In the genomic region with DNA sequence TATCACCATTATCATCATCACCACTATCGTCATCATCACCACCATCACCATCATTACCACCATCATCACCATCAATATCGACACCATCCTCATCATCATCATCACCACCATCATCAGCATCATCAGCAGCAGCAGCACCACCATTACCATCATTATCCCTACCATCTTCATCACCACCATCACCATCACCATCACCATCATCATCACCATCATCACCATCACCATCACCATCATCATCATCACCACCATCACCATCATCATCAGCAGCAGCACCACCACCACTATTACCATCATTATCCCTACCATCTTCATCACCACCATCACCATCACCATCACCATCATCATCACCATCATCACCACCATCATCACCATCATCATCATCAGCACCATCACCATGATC, we compare ENCODE assay signal across 16 cellular contexts. TPM values are rescaled to one million over a fixed set of nuclear protein-coding genes. Genes with fewer than 3 reads are reported as not detected.
"Had no signal": no experiment of that assay in that cellular context is flagged by ENCODE, and none has a peak within 500 bp of the region (broad histone marks: within the 10 kb centered on the region; RNA-seq: fewer than 3 reads in every experiment).

No MANE protein-coding gene starts in this region.

RNA-seq across cellular contexts. Expression of a gene that starts 15.9 kb away (rescaled TPM):
- total RNA-seq: activated CD4-positive, alpha-beta memory T cell treated with anti-CD3 and anti-CD28 coated beads, Interleukin-2, amount 10 ng/mL, durations not matched to agents 7 days and 5 days; activated CD4-positive, alpha-beta T cell treated with anti-CD3 and anti-CD28 coated beads for 36 hours; activated CD4-positive, alpha-beta T cell treated with anti-CD3 and anti-CD28 coated beads, Interleukin-2, amount 10 ng/mL, durations not matched to agents 7 days and 5 days; activated CD8-positive, alpha-beta memory T cell treated with anti-CD3 and anti-CD28 coated beads, Interleukin-2, amount 10 ng/mL, durations not matched to agents 7 days and 5 days; activated CD8-positive, alpha-beta T cell treated with anti-CD3 and anti-CD28 coated beads, Interleukin-2, amount 10 ng/mL, durations not matched to agents 7 days and 5 days; activated naive CD8-positive, alpha-beta T cell treated with anti-CD3 and anti-CD28 coated beads, Interleukin-2, amount 10 ng/mL, durations not matched to agents 7 days and 5 days; activated T-helper 2 cell treated with anti-CD3 and anti-CD28 coated beads, Interferon-gamma antibody, Interleukin-2, Interleukin-4, amounts not matched to agents 10 μg/mL and 5 μg/mL and 100 μg/mL, durations not matched to agents 14 hours and 24 hours and 36 hours; T-helper 1 cell treated with Interleukin-12 subunit alpha and Interleukin-12 subunit beta and Interleukin-4 antibody, amounts not matched to agents 30 ng/mL and 1 ng/mL, for 36 hours; T-helper 17 cell; T-helper 2 cell treated with Interferon-gamma antibody and Interleukin-4, amounts not matched to agents 100 ng/mL and 5 ng/mL, for 36 hours had no signal

RNA-seq across cellular contexts. Expression of a gene that starts 54.0 kb away (rescaled TPM):
- total RNA-seq: activated CD4-positive, alpha-beta memory T cell treated with anti-CD3 and anti-CD28 coated beads, Interleukin-2, amount 10 ng/mL, durations not matched to agents 7 days and 5 days; activated CD8-positive, alpha-beta T cell treated with anti-CD3 and anti-CD28 coated beads, Interleukin-2, amount 10 ng/mL, durations not matched to agents 7 days and 5 days; activated T-helper 2 cell treated with anti-CD3 and anti-CD28 coated beads, Interferon-gamma antibody, Interleukin-2, Interleukin-4, amounts not matched to agents 10 μg/mL and 5 μg/mL and 100 μg/mL, durations not matched to agents 14 hours and 24 hours and 36 hours had no signal

RNA-seq across cellular contexts. Expression of a gene that starts 58.3 kb away (rescaled TPM):
- total RNA-seq: activated CD4-positive, alpha-beta memory T cell treated with anti-CD3 and anti-CD28 coated beads, Interleukin-2, amount 10 ng/mL, durations not matched to agents 7 days and 5 days; activated CD4-positive, alpha-beta T cell treated with anti-CD3 and anti-CD28 coated beads for 36 hours; activated CD4-positive, alpha-beta T cell treated with anti-CD3 and anti-CD28 coated beads, Interleukin-2, amount 10 ng/mL, durations not matched to agents 7 days and 5 days; activated CD8-positive, alpha-beta memory T cell treated with anti-CD3 and anti-CD28 coated beads, Interleukin-2, amount 10 ng/mL, durations not matched to agents 7 days and 5 days; activated CD8-positive, alpha-beta T cell treated with anti-CD3 and anti-CD28 coated beads, Interleukin-2, amount 10 ng/mL, durations not matched to agents 7 days and 5 days; activated naive CD8-positive, alpha-beta T cell treated with anti-CD3 and anti-CD28 coated beads, Interleukin-2, amount 10 ng/mL, durations not matched to agents 7 days and 5 days; activated T-helper 2 cell treated with anti-CD3 and anti-CD28 coated beads, Interferon-gamma antibody, Interleukin-2, Interleukin-4, amounts not matched to agents 10 μg/mL and 5 μg/mL and 100 μg/mL, durations not matched to agents 14 hours and 24 hours and 36 hours; astrocyte; body of pancreas; breast epithelium; cardiac septum; cerebellum; T-helper 1 cell treated with Interleukin-12 subunit alpha and Interleukin-12 subunit beta and Interleukin-4 antibody, amounts not matched to agents 30 ng/mL and 1 ng/mL, for 36 hours; T-helper 17 cell; T-helper 2 cell treated with Interferon-gamma antibody and Interleukin-4, amounts not matched to agents 100 ng/mL and 5 ng/mL, for 36 hours; WTC11 had no signal
